1 cellular context compared by ENCODE assay signal in the genomic region with DNA sequence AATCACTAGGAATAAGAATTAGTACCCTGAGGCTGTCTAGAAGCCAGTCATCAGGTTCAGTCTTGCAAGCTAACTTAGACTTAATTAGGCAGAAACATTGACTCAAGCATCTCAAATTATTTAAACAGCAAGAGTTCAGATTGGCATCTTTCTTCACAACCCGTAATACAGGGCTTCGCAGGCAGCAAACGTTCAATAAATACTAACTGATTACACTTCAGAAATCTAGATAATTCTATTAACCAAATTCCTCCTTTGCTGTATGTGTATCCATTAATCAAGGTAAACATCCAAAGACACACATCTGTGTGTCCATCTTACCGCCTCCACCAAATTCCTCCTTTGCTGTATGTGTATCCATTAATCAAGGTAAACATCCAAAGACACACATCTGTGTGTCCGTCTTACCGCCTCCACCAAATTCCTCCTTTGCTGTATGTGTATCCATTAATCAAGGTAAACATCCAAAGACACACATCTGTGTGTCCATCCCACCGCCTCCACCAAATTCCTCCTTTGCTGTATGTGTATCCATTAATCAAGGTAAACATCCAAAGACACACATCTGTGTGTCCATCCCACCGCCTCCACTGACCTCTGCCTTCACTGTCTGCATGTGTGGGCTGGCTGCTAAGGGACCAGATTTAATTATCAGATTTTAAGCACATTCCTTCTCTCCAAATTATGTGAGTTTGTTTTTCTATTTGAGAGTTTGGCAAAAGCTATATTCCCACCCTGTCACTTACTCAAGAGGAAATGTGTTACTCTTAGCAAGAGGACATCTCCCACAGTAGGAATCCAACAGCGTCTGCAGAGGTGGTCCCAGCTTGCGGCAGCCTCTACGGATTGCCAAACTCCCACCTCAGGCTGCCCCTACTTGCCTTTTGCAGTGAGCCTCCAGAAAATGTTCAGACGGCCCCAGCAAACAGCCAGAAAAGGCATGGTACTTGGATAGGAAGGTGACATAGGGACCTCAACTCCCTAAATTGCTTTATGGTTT.
TF ChIP-seq lines count a peak whose summit lies in the region.

No MANE protein-coding gene starts in this region.

TF ChIP-seq in HepG2, 621 proteins besides CTCF, POLR2A, EP300 and RAD21 (continued from another document and continues in another):
- TF ChIP-seq SNAPC4 (CRISPR knock-in tag; IDR thresholded peaks at IDR 0.05), result 0 out of 2 replicates have a peak, but pooled peaks have one; percentile 58
- peak; percentile 5 for TF ChIP-seq TBL1XR1 (IDR thresholded peaks at IDR 0.05; ENCODE audit: borderline replicate concordance, low read length, partially characterized antibody)
- TF ChIP-seq, protein P1, sequence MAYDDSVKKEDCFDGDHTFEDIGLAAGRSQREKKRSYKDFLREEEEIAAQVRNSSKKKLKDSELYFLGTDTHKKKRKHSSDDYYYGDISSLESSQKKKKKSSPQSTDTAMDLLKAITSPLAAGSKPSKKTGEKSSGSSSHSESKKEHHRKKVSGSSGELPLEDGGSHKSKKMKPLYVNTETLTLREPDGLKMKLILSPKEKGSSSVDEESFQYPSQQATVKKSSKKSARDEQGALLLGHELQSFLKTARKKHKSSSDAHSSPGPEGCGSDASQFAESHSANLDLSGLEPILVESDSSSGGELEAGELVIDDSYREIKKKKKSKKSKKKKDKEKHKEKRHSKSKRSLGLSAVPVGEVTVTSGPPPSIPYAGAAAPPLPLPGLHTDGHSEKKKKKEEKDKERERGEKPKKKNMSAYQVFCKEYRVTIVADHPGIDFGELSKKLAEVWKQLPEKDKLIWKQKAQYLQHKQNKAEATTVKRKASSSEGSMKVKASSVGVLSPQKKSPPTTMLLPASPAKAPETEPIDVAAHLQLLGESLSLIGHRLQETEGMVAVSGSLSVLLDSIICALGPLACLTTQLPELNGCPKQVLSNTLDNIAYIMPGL (CRISPR knock-in tag; IDR thresholded peaks at IDR 0.05; ENCODE audit: borderline replicate concordance in 1 of 2, low read depth in 1 of 2), result 0 out of 4 replicates have a peak, but pooled peaks of 1 of the 2 experiments have one; percentile 31
- peak; percentile 99 for TF ChIP-seq NR2F2 (IDR thresholded peaks at IDR 0.05; ENCODE audit: borderline replicate concordance, low read depth)
- TF ChIP-seq KLF9 (CRISPR knock-in tag; IDR thresholded peaks at IDR 0.05; ENCODE audit: low read depth), result peak; percentile 76; the same call in 1 of the 2 replicates
- TF ChIP-seq BHLHE40 (IDR thresholded peaks at IDR 0.05; ENCODE audit: low read length), result peak; percentile 25; the same call in 1 of the 2 replicates
- peak; percentile 64; the same call in 1 of the 2 replicates for TF ChIP-seq JUNB (CRISPR knock-in tag; IDR thresholded peaks at IDR 0.05; ENCODE audit: borderline replicate concordance)
- TF ChIP-seq ZKSCAN8 (CRISPR knock-in tag; IDR thresholded peaks at IDR 0.05; ENCODE audit: borderline replicate concordance), result peak; percentile 95
- TF ChIP-seq ZNF839 (CRISPR knock-in tag; IDR thresholded peaks at IDR 0.05; ENCODE audit: borderline replicate concordance), result no peak
- TF ChIP-seq ZNF530 (CRISPR knock-in tag; IDR thresholded peaks at IDR 0.05; ENCODE audit: low read depth), result no peak
- TF ChIP-seq ZNF12 (CRISPR knock-in tag; IDR thresholded peaks at IDR 0.05), result peak; percentile 15
- peak; percentile 75; the same call in 1 of the 2 replicates for TF ChIP-seq ZNF841 (CRISPR knock-in tag; IDR thresholded peaks at IDR 0.05; ENCODE audit: borderline replicate concordance)
- TF ChIP-seq ZNF552 (CRISPR knock-in tag; IDR thresholded peaks at IDR 0.05; ENCODE audit: borderline replicate concordance), result peak; percentile 54; the same call in 1 of the 2 replicates
- no peak for TF ChIP-seq KLF11 (CRISPR knock-in tag; IDR thresholded peaks at IDR 0.05)
- TF ChIP-seq ZFP36L2 (CRISPR knock-in tag; IDR thresholded peaks at IDR 0.05), result no peak
- TF ChIP-seq, protein P2, sequence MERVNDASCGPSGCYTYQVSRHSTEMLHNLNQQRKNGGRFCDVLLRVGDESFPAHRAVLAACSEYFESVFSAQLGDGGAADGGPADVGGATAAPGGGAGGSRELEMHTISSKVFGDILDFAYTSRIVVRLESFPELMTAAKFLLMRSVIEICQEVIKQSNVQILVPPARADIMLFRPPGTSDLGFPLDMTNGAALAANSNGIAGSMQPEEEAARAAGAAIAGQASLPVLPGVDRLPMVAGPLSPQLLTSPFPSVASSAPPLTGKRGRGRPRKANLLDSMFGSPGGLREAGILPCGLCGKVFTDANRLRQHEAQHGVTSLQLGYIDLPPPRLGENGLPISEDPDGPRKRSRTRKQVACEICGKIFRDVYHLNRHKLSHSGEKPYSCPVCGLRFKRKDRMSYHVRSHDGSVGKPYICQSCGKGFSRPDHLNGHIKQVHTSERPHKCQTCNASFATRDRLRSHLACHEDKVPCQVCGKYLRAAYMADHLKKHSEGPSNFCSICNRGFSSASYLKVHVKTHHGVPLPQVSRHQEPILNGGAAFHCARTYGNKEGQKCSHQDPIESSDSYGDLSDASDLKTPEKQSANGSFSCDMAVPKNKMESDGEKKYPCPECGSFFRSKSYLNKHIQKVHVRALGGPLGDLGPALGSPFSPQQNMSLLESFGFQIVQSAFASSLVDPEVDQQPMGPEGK (CRISPR knock-in tag; IDR thresholded peaks at IDR 0.05), result peak; percentile 67
- 0 out of 2 replicates have a peak, but pooled peaks have one; percentile 39 for TF ChIP-seq SALL2 (CRISPR knock-in tag; IDR thresholded peaks at IDR 0.05)
- TF ChIP-seq ZBTB7A (CRISPR knock-in tag; IDR thresholded peaks at IDR 0.05), result no peak
- no peak for TF ChIP-seq IKZF1 (IDR thresholded peaks at IDR 0.05)
- TF ChIP-seq ZNF124 (CRISPR knock-in tag; IDR thresholded peaks at IDR 0.05), result 0 out of 2 replicates have a peak, but pooled peaks have one; percentile 29
- TF ChIP-seq, protein P3, sequence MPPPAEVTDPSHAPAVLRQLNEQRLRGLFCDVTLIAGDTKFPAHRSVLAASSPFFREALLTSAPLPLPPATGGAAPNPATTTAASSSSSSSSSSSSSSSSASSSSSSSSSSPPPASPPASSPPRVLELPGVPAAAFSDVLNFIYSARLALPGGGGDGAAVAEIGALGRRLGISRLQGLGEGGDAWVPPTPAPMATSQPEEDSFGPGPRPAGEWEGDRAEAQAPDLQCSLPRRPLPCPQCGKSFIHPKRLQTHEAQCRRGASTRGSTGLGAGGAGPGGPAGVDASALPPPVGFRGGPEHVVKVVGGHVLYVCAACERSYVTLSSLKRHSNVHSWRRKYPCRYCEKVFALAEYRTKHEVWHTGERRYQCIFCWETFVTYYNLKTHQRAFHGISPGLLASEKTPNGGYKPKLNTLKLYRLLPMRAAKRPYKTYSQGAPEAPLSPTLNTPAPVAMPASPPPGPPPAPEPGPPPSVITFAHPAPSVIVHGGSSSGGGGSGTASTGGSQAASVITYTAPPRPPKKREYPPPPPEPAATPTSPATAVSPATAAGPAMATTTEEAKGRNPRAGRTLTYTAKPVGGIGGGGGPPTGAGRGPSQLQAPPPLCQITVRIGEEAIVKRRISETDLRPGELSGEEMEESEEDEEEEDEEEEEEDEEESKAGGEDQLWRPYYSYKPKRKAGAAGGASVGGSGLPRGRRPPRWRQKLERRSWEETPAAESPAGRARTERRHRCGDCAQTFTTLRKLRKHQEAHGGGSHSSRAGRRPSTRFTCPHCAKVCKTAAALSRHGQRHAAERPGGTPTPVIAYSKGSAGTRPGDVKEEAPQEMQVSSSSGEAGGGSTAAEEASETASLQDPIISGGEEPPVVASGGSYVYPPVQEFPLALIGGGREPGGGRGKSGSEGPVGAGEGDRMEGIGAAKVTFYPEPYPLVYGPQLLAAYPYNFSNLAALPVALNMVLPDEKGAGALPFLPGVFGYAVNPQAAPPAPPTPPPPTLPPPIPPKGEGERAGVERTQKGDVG (CRISPR knock-in tag; IDR thresholded peaks at IDR 0.05; ENCODE audit: borderline replicate concordance), result peak; percentile 66; the same call in 1 of the 2 replicates
- no peak for TF ChIP-seq MTA3 (CRISPR knock-in tag; IDR thresholded peaks at IDR 0.05)
- TF ChIP-seq PHF20 (CRISPR knock-in tag; IDR thresholded peaks at IDR 0.05), result no peak
- peak in 1 of 2 experiments; percentile 71; a peak in 2 of 4 replicates for TF ChIP-seq ATF4 (CRISPR knock-in tag; IDR thresholded peaks at IDR 0.05)
- TF ChIP-seq ZNF205 (CRISPR knock-in tag; IDR thresholded peaks at IDR 0.05), result peak; percentile 72; the same call in 1 of the 2 replicates
- TF ChIP-seq, protein P4, sequence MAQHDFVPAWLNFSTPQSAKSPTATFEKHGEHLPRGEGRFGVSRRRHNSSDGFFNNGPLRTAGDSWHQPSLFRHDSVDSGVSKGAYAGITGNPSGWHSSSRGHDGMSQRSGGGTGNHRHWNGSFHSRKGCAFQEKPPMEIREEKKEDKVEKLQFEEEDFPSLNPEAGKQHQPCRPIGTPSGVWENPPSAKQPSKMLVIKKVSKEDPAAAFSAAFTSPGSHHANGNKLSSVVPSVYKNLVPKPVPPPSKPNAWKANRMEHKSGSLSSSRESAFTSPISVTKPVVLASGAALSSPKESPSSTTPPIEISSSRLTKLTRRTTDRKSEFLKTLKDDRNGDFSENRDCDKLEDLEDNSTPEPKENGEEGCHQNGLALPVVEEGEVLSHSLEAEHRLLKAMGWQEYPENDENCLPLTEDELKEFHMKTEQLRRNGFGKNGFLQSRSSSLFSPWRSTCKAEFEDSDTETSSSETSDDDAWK (CRISPR knock-in tag; IDR thresholded peaks at IDR 0.05), result no peak
- no peak for TF ChIP-seq ZNF280B (CRISPR knock-in tag; IDR thresholded peaks at IDR 0.05; ENCODE audit: borderline replicate concordance)
- TF ChIP-seq ZNF331 (CRISPR knock-in tag; IDR thresholded peaks at IDR 0.05), result peak; percentile 61
- no peak for TF ChIP-seq HDAC6 (IDR thresholded peaks at IDR 0.05; ENCODE audit: low read depth, low read length)
- TF ChIP-seq DDIT3 (CRISPR knock-in tag; IDR thresholded peaks at IDR 0.05), result no peak
- no peak for TF ChIP-seq MYNN (CRISPR knock-in tag; IDR thresholded peaks at IDR 0.05; ENCODE audit: low read depth)
- TF ChIP-seq MAFG (CRISPR knock-in tag; IDR thresholded peaks at IDR 0.05), result no peak
- no peak for TF ChIP-seq ZNF20 (CRISPR knock-in tag; IDR thresholded peaks at IDR 0.05)
- peak; percentile 100 for TF ChIP-seq TCF7L2 (IDR thresholded peaks at IDR 0.05; ENCODE audit: low read depth, low read length)
- peak; percentile 100 for TF ChIP-seq ISL2 (CRISPR knock-in tag; IDR thresholded peaks at IDR 0.05)
- no peak for TF ChIP-seq FOXM1 (CRISPR knock-in tag; IDR thresholded peaks at IDR 0.05)
